In genomic region chr3:38165722-38166387, GRCh38 we compare ENCODE assay signal across 1 cellular context.
TF ChIP-seq lines count a peak whose summit lies in the region.

No MANE protein-coding gene starts in this region.

TF ChIP-seq in H1, 55 proteins besides CTCF, POLR2A, EP300 and RAD21:
- TF ChIP-seq CREB1 (IDR thresholded peaks at IDR 0.05) (no peak), NANOG (IDR thresholded peaks at IDR 0.05; ENCODE audit: insufficient read depth, low read depth, low read length, poor library complexity, severe bottlenecking) (peak; percentile 52), BACH1 (IDR thresholded peaks at IDR 0.05; ENCODE audit: low read length) (peak; percentile 18; the same call in 1 of the 2 replicates)
